14 cellular contexts compared by ENCODE assay signal in the genomic region with DNA sequence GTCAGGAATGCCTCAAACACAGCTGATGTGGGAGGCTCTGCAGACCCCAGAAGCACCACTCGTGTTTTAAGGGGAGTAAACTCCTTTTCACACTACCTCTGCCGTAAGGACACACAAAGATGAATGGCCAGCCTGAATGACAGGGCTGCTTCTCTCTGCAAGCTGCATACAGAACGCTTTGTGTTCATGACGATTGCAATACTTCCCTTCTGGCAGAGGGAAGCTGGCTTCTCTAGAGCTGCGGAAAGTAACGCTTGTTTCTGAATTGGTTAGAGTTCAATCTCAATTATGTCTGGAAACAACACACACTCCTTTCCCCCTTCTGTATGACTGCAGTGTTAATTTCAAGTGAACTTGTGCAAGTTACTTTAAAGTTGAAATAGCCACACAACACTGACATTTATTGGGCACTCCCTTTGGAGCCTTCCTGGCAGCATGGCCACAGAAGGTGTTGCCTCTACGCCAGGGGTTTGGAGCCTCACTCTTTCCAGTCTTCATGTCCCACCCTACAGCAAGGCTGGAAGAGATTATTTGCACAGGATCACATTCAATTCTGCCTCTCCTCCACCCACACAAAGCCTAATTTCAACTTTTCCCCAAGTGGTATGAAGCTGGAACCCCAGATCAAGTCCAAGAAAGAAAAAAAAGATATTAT.
DNase-seq lines count a peak whose midpoint lies in the region; ATAC-seq and TF ChIP-seq lines count a peak whose summit lies in the region.
"Had no signal": no experiment of that assay in that cellular context is flagged by ENCODE, and none has a peak within 500 bp of the region (broad histone marks: within the 10 kb centered on the region; RNA-seq: fewer than 3 reads in every experiment).

No MANE protein-coding gene starts in this region.

- intact Hi-C loops in lower leg skin (cut with DNase I; ENCODE audit: low total_unique reads), result no loop called here

- TF ChIP-seq EP300 in gastroesophageal sphincter (IDR thresholded peaks at IDR 0.05), result no peak

- H3K27me3 ChIP-seq in adipocyte (replicated peaks; ENCODE audit: control insufficient read depth, insufficient read depth, low read length) (no peaks in the 10 kb centered on the region), gastroesophageal sphincter (no peaks in the 10 kb centered on the region), mucosa of rectum (ENCODE audit: control insufficient read depth in 2 of 2, insufficient read depth in 2 of 2, low read length in 2 of 2) (no peaks in the 10 kb centered on the region), subcutaneous abdominal adipose tissue (ENCODE audit: control insufficient read depth in 5 of 5, insufficient read depth in 4 of 5, low read length in 5 of 5) (no peaks in the 10 kb centered on the region)
- H3K27me3 ChIP-seq: tibial nerve had no signal

- H3K4me3 ChIP-seq in adipocyte (ENCODE audit: low read length) (peak overlapping the region; percentile 46), gastroesophageal sphincter (no peak overlapping the region), mucosa of rectum (ENCODE audit: low read length in 2 of 2) (peak overlapping the region; percentile 23 to 45), subcutaneous abdominal adipose tissue (ENCODE audit: low read depth in 1 of 5, low read length in 5 of 5) (peak overlapping the region in 3 of 5 donors; percentile 0 to 28 (median 7)), lower leg skin (ENCODE audit: low read depth, poor library complexity, severe bottlenecking) (no peak overlapping the region)
- H3K4me3 ChIP-seq: tibial nerve had no signal

- peaks cover 40% of the 10 kb centered on the region for H3K4me1 ChIP-seq in adipocyte (ENCODE audit: control insufficient read depth, insufficient read depth, low read length)
- peaks cover 0 to 21% (median 0%) of the 10 kb centered on the region in 3 donors for H3K4me1 ChIP-seq in gastroesophageal sphincter
- H3K4me1 ChIP-seq in mucosa of rectum (ENCODE audit: control insufficient read depth in 2 of 2, insufficient read depth in 2 of 2, low read length in 2 of 2), result peaks cover 10 to 26% of the 10 kb centered on the region in 2 donors
- peaks cover 2 to 21% (median 15%) of the 10 kb centered on the region in 5 donors for H3K4me1 ChIP-seq in subcutaneous abdominal adipose tissue (ENCODE audit: control insufficient read depth in 5 of 5, insufficient read depth in 5 of 5, low read length in 5 of 5)

- DNase-seq in adipocyte (ENCODE audit: low read depth) (no peak), HPDE6-E6E7 (ENCODE audit: extremely low spot score) (no peak), lower leg skin (ENCODE audit: low spot score in 2 of 2) (no peak)
- DNase-seq: activated CD4-positive, alpha-beta memory T cell treated with anti-CD3 and anti-CD28 coated beads for 36 hours; natural killer cell; NCI-H146; NCI-H524 had no signal

- H3K36me3 ChIP-seq in adipocyte (ENCODE audit: control insufficient read depth, insufficient read depth, low read length, severe bottlenecking), result no peaks in the 10 kb centered on the region
- H3K36me3 ChIP-seq in gastroesophageal sphincter, result no peaks in the 10 kb centered on the region
- H3K36me3 ChIP-seq in mucosa of rectum (ENCODE audit: control insufficient read depth in 2 of 2, insufficient read depth in 2 of 2, low read length in 2 of 2), result no peaks in the 10 kb centered on the region
- no peaks in the 10 kb centered on the region for H3K36me3 ChIP-seq in subcutaneous abdominal adipose tissue (ENCODE audit: control insufficient read depth in 5 of 5, insufficient read depth in 5 of 5, low read length in 5 of 5)
- H3K36me3 ChIP-seq: tibial nerve had no signal

- ATAC-seq in gastroesophageal sphincter (peak; percentile 68), HG03442 (IDR thresholded peaks at IDR 0.05; ENCODE audit: unreplicated experiment) (no peak), GM18502 (IDR thresholded peaks at IDR 0.05; ENCODE audit: poor library complexity, unreplicated experiment) (no peak)
- ATAC-seq: natural killer cell had no signal

- TF ChIP-seq POLR2A in gastroesophageal sphincter (IDR thresholded peaks at IDR 0.05) (no peak), lower leg skin (IDR thresholded peaks at IDR 0.05) (no peak)

- H3K9me3 ChIP-seq in adipocyte (ENCODE audit: control insufficient read depth, low read length) (no peaks in the 10 kb centered on the region), gastroesophageal sphincter (no peaks in the 10 kb centered on the region), mucosa of rectum (ENCODE audit: control insufficient read depth in 2 of 2, low read length in 2 of 2) (no peaks in the 10 kb centered on the region), subcutaneous abdominal adipose tissue (ENCODE audit: control insufficient read depth in 5 of 5, low read length in 5 of 5) (peaks cover 0 to 2% (median 0%) of the 10 kb centered on the region in 5 donors)
- H3K9me3 ChIP-seq: tibial nerve had no signal

- no peak overlapping the region for H3K9ac ChIP-seq in adipocyte (ENCODE audit: low read length)
- H3K9ac ChIP-seq in mucosa of rectum (ENCODE audit: low read depth in 1 of 2, low read length in 2 of 2), result no peak overlapping the region
- H3K9ac ChIP-seq in subcutaneous abdominal adipose tissue (ENCODE audit: low read length in 5 of 5), result no peak overlapping the region

- 18 to 37% methylated on average over 6 to 7 of the region's 7 CpGs for WGBS in gastroesophageal sphincter (ENCODE audit: low coverage in 1 of 2), 2 donors
- 28 to 30% methylated on average over 7 of the region's 7 CpGs for WGBS in lower leg skin, 2 donors

- TF ChIP-seq CTCF in gastroesophageal sphincter (IDR thresholded peaks at IDR 0.05) (no peak), lower leg skin (IDR thresholded peaks at IDR 0.05) (no peak)

- peak overlapping the region in 1 of 4 donors; percentile 19 for H3K27ac ChIP-seq in gastroesophageal sphincter
- peak overlapping the region; percentile 35 to 67 for H3K27ac ChIP-seq in mucosa of rectum (ENCODE audit: low read depth in 2 of 2, low read length in 2 of 2)
- no peak overlapping the region for H3K27ac ChIP-seq in subcutaneous abdominal adipose tissue (ENCODE audit: low read depth, low read length)
- H3K27ac ChIP-seq: C4-2B had no signal

Comparison
In these comparisons a context has a peak if more than half of its experiments do, and no peak if none do; other contexts are left out.
1. H3K4me3 ChIP-seq: peak in adipocyte (single experiment), mucosa of rectum (2 of 2) and subcutaneous abdominal adipose tissue (3 of 5); none in gastroesophageal sphincter (0 of 2) and lower leg skin (single experiment).